19 cellular contexts compared by ENCODE assay signal in genomic region chr4:85937507-85937906, GRCh38.
DNase-seq lines count a peak whose midpoint lies in the region; ATAC-seq and TF ChIP-seq lines count a peak whose summit lies in the region.
"Had no signal": no experiment of that assay in that cellular context is flagged by ENCODE, and none has a peak within 500 bp of the region (broad histone marks: within the 10 kb centered on the region; RNA-seq: fewer than 3 reads in every experiment).

No MANE protein-coding gene starts in this region.

- H3K9ac ChIP-seq in Loucy (ENCODE audit: low read depth, low read length, poor library complexity, severe bottlenecking): peak overlapping the region; percentile 21

- H3K27me3 Mint-ChIP-seq in nephron (ENCODE audit: low read depth) (no peaks in the 10 kb centered on the region), type B pancreatic cell (no peaks in the 10 kb centered on the region)

- H3K4me3 ChIP-seq in Loucy (ENCODE audit: low read length, poor library complexity, severe bottlenecking): no peak overlapping the region
- H3K4me3 ChIP-seq: GM23338, SK-N-MC had no signal

- H2AFZ ChIP-seq in Loucy (ENCODE audit: low read length): peak overlapping the region; percentile 79
- H2AFZ ChIP-seq: GM23338 had no signal

- no peaks in the 10 kb centered on the region for H3K9me3 ChIP-seq in Loucy (ENCODE audit: insufficient read depth, low read depth, low read length)

- peak; percentile 54 for DNase-seq in kidney glomerular epithelial cell (lab: John Stamatoyannopoulos, UW)
- DNase-seq in type B pancreatic cell (ENCODE audit: extremely low spot score, unreplicated experiment): no peak
- DNase-seq in activated CD4-positive, CD25-positive, alpha-beta regulatory T cell (lab: John Stamatoyannopoulos, UW): no peak
- no peak for DNase-seq in amniotic stem cell (lab: John Stamatoyannopoulos, UW)
- DNase-seq: AML-193; DND-41; HCEC 1CT; NCI-H1105 treated with DMSO at 0.1 percent for 48 hours; NCI-H1694; NCI-H2081 treated with DMSO at 0.1 percent for 48 hours; NCI-H748 treated with DMSO at 0.1 percent for 48 hours; NK-92 treated with Interleukin-12 subunit alpha and Interleukin-12 subunit beta, amount 100 ng/mL, for 24 hours; OCI-M1; SHP77 had no signal

- H3K4me1 Mint-ChIP-seq in nephron: peaks cover 37% of the 10 kb centered on the region
- H3K4me1 Mint-ChIP-seq in type B pancreatic cell (ENCODE audit: unreplicated experiment): peaks cover 28% of the 10 kb centered on the region

- no peaks in the 10 kb centered on the region for H3K27me3 ChIP-seq in Loucy (ENCODE audit: insufficient read depth, low read length, poor library complexity, severe bottlenecking)

- no peak for ATAC-seq in GM18517 (IDR thresholded peaks at IDR 0.05; ENCODE audit: unreplicated experiment)
- ATAC-seq: GM23338 had no signal

- TF ChIP-seq CTCF in Loucy (conservative IDR thresholded peaks at IDR 0.05; ENCODE audit: low read length): no peak
- no peak for TF ChIP-seq CTCF in nephron (IDR thresholded peaks at IDR 0.05; ENCODE audit: unreplicated experiment in 3 of 3)
- no peak for TF ChIP-seq CTCF in type B pancreatic cell (conservative IDR thresholded peaks at IDR 0.05)

- no peaks in the 10 kb centered on the region for H3K9me2 ChIP-seq in Loucy (replicated peaks; ENCODE audit: low read depth, low read length)

- no peak overlapping the region for H3K4me3 Mint-ChIP-seq in nephron
- peak overlapping the region; percentile 0 for H3K4me3 Mint-ChIP-seq in type B pancreatic cell
- H3K4me3 Mint-ChIP-seq: GM23338 had no signal

- no peaks in the 10 kb centered on the region for H3K9me3 Mint-ChIP-seq in nephron
- no peaks in the 10 kb centered on the region for H3K9me3 Mint-ChIP-seq in type B pancreatic cell
- H3K9me3 Mint-ChIP-seq: GM23338 had no signal

- no peaks in the 10 kb centered on the region for H3K36me3 ChIP-seq in Loucy (ENCODE audit: insufficient read depth, low read length)

- peaks cover 4% of the 10 kb centered on the region; the same call in 1 of the 2 replicates for H3K79me2 ChIP-seq in Loucy (ENCODE audit: insufficient read depth, low read length)

- peaks cover 10% of the 10 kb centered on the region for H3K36me3 Mint-ChIP-seq in nephron (ENCODE audit: low read depth)
- H3K36me3 Mint-ChIP-seq in type B pancreatic cell: no peaks in the 10 kb centered on the region

- no peaks in the 10 kb centered on the region for H4K20me1 ChIP-seq in Loucy (ENCODE audit: insufficient read depth, low read length, poor library complexity, severe bottlenecking)

- peak overlapping the region; percentile 21 for H3K4me2 ChIP-seq in Loucy (ENCODE audit: low read depth, low read length, poor library complexity, severe bottlenecking)
- H3K4me2 ChIP-seq: GM23338 had no signal

- no peaks in the 10 kb centered on the region for H3F3A ChIP-seq in Loucy (ENCODE audit: low read depth)

- H3K4me1 ChIP-seq in Loucy (ENCODE audit: insufficient read depth, low read length, poor library complexity, severe bottlenecking): peaks cover 88% of the 10 kb centered on the region

- H3K27ac Mint-ChIP-seq in nephron (peak overlapping the region; percentile 46 to 81 (median 80)), type B pancreatic cell (no peak overlapping the region)
- H3K27ac Mint-ChIP-seq: GM23338 had no signal
